ENCODE assay signal across 1 cellular context in the genomic region with DNA sequence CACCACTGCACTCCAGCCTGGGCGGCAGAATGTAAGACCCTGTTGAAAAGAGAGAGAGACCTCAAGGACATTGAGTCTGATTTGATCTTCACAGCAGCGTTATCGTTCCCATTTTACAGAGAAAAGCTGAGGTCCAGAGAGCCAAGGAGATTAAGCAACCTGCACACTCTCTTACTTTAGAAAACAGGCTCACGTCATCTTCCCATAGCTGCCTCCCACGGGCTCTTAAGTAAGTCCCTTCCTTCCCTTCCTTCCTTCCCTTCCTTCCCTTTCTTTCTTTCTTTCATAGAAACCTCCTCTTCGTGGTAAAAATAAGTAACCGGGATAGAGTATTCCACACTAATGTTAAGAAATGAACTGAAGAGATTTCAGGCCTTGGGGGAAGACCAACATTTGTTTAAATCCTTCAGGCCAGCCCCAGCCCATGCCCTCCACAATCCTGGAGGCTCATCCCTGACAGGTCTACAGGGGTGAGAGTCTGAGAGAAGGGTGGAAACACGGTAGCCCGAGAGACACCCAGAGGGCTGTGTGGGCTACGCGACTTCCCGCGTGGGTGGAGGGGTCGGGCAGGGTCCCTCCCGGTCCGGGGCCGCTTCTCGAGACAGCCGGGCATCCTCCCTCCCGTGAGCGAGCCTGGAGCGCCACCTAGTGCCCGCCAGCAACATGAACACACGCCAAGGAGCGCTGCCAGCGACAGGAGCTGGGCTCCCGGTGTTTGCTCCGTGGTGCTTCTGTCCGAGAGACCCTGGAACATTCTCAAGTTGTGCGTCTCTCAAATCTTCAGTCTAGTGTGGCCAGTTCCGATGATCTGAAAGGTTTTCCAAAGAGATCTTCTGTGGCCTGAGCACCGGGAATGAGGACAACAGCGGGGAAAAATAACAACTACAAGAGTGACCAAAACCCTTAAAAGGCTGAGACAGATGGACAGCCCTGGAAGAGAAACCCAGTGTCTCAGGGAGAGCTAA.
A peak's percentile ranks its signal among the peaks of the same experiment; 100 is the strongest.
TF ChIP-seq lines count a peak whose summit lies in the region.

No MANE protein-coding gene starts in this region.

TF ChIP-seq in HepG2, 621 proteins besides CTCF, POLR2A, EP300 and RAD21 (continued from another document and continues in another):
- 0 out of 2 replicates have a peak, but pooled peaks have one; percentile 32 for TF ChIP-seq HNRNPL (IDR thresholded peaks at IDR 0.05; ENCODE audit: low read depth, low read length)
- TF ChIP-seq SSRP1 (CRISPR knock-in tag; IDR thresholded peaks at IDR 0.05) = no peak
- TF ChIP-seq, protein P1, sequence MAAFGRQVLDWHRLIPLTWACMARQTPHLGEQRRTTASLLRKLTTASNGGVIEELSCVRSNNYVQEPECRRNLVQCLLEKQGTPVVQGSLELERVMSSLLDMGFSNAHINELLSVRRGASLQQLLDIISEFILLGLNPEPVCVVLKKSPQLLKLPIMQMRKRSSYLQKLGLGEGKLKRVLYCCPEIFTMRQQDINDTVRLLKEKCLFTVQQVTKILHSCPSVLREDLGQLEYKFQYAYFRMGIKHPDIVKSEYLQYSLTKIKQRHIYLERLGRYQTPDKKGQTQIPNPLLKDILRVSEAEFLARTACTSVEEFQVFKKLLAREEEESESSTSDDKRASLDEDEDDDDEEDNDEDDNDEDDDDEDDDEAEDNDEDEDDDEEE (CRISPR knock-in tag; IDR thresholded peaks at IDR 0.05) = 0 out of 2 replicates have a peak, but pooled peaks have one; percentile 54
- no peak for TF ChIP-seq CENPX (CRISPR knock-in tag; IDR thresholded peaks at IDR 0.05)
- TF ChIP-seq FOXC1 (CRISPR knock-in tag; IDR thresholded peaks at IDR 0.05; ENCODE audit: borderline replicate concordance) = peak; percentile 53; the same call in 1 of the 2 replicates
- no peak for TF ChIP-seq MTA3 (CRISPR knock-in tag; IDR thresholded peaks at IDR 0.05)
- no peak for TF ChIP-seq ETV6 (CRISPR knock-in tag; conservative IDR thresholded peaks at IDR 0.05)
- TF ChIP-seq KMT2B (CRISPR knock-in tag; IDR thresholded peaks at IDR 0.05) = no peak
- no peak for TF ChIP-seq IKZF1 (IDR thresholded peaks at IDR 0.05)
- TF ChIP-seq ZNF335 (CRISPR knock-in tag; IDR thresholded peaks at IDR 0.05) = 0 out of 2 replicates have a peak, but pooled peaks have one; percentile 46
- TF ChIP-seq ZNF33B (CRISPR knock-in tag; IDR thresholded peaks at IDR 0.05) = no peak
- no peak for TF ChIP-seq ZSCAN22 (CRISPR knock-in tag; IDR thresholded peaks at IDR 0.05)
- no peak for TF ChIP-seq ZNF251 (CRISPR knock-in tag; IDR thresholded peaks at IDR 0.05)
- no peak for TF ChIP-seq ZNF30 (CRISPR knock-in tag; IDR thresholded peaks at IDR 0.05)
- no peak for TF ChIP-seq ZNF256 (CRISPR knock-in tag; conservative IDR thresholded peaks at IDR 0.05)
- TF ChIP-seq XRCC5 (optimal IDR thresholded peaks at IDR 0.05; ENCODE audit: low read length) = peak; percentile 90
- no peak for TF ChIP-seq KAT8 (CRISPR knock-in tag; IDR thresholded peaks at IDR 0.05)
- TF ChIP-seq ATF1 (CRISPR knock-in tag; IDR thresholded peaks at IDR 0.05) = no peak
- no peak for TF ChIP-seq TFAP4 (IDR thresholded peaks at IDR 0.05; ENCODE audit: borderline replicate concordance, low read depth)
- peak; percentile 75; the same call in 1 of the 2 replicates for TF ChIP-seq NRL (CRISPR knock-in tag; IDR thresholded peaks at IDR 0.05; ENCODE audit: borderline replicate concordance)
- no peak for TF ChIP-seq BRCA1 (CRISPR knock-in tag; IDR thresholded peaks at IDR 0.05)
- no peak for TF ChIP-seq PRDM10 (CRISPR knock-in tag; IDR thresholded peaks at IDR 0.05; ENCODE audit: low read depth)
- no peak for TF ChIP-seq ZNF441 (CRISPR knock-in tag; IDR thresholded peaks at IDR 0.05; ENCODE audit: borderline replicate concordance)
- TF ChIP-seq CSRNP1 (CRISPR knock-in tag; IDR thresholded peaks at IDR 0.05) = no peak
- TF ChIP-seq KDM1A (CRISPR knock-in tag; IDR thresholded peaks at IDR 0.05) = no peak
- peak; percentile 78 for TF ChIP-seq SRY (CRISPR knock-in tag; IDR thresholded peaks at IDR 0.05)
- TF ChIP-seq KDM5B (CRISPR knock-in tag; IDR thresholded peaks at IDR 0.05; ENCODE audit: borderline replicate concordance) = peak; percentile 70; the same call in 1 of the 2 replicates
- no peak for TF ChIP-seq MBD4 (IDR thresholded peaks at IDR 0.05; ENCODE audit: borderline replicate concordance, low read length)
- TF ChIP-seq, protein P2, sequence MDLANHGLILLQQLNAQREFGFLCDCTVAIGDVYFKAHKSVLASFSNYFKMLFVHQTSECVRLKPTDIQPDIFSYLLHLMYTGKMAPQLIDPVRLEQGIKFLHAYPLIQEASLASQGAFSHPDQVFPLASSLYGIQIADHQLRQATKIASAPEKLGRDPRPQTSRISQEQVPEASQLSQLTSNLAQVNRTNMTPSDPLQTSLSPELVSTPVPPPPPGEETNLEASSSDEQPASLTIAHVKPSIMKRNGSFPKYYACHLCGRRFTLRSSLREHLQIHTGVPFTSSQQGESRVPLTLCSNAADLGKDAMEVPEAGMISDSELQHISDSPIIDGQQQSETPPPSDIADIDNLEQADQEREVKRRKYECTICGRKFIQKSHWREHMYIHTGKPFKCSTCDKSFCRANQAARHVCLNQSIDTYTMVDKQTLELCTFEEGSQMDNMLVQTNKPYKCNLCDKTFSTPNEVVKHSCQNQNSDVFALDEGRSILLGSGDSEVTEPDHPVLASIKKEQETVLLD (CRISPR knock-in tag; IDR thresholded peaks at IDR 0.05; ENCODE audit: low read depth) = no peak
- no peak for TF ChIP-seq ZFYVE20 (CRISPR knock-in tag; IDR thresholded peaks at IDR 0.05; ENCODE audit: borderline replicate concordance, low read depth)
- TF ChIP-seq HNRNPH1 (optimal IDR thresholded peaks at IDR 0.05; ENCODE audit: low read depth, low read length) = no peak
- no peak for TF ChIP-seq RFX1 (IDR thresholded peaks at IDR 0.05)
- TF ChIP-seq PHF21A (CRISPR knock-in tag; IDR thresholded peaks at IDR 0.05) = no peak; the same call in 1 of the 2 replicates
- TF ChIP-seq, protein P3, sequence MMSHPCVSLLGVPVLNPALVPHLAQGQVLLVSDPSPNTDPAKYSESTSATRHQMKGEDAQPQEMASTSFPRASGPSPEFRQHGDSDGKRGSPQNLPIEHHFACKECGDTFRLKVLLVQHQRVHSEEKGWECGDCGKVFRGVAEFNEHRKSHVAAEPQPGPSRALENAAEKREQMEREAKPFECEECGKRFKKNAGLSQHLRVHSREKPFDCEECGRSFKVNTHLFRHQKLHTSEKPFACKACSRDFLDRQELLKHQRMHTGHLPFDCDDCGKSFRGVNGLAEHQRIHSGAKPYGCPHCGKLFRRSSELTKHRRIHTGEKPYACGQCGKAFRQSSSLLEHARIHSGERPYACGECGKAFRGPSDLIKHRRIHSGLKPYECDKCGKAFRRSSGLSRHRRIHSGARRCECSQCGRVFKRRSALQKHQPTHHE (CRISPR knock-in tag; IDR thresholded peaks at IDR 0.05; ENCODE audit: borderline replicate concordance) = no peak
- TF ChIP-seq ZNF446 (CRISPR knock-in tag; IDR thresholded peaks at IDR 0.05) = no peak
- no peak for TF ChIP-seq SIN3B (IDR thresholded peaks at IDR 0.05; ENCODE audit: low read length)
- TF ChIP-seq, protein P4, sequence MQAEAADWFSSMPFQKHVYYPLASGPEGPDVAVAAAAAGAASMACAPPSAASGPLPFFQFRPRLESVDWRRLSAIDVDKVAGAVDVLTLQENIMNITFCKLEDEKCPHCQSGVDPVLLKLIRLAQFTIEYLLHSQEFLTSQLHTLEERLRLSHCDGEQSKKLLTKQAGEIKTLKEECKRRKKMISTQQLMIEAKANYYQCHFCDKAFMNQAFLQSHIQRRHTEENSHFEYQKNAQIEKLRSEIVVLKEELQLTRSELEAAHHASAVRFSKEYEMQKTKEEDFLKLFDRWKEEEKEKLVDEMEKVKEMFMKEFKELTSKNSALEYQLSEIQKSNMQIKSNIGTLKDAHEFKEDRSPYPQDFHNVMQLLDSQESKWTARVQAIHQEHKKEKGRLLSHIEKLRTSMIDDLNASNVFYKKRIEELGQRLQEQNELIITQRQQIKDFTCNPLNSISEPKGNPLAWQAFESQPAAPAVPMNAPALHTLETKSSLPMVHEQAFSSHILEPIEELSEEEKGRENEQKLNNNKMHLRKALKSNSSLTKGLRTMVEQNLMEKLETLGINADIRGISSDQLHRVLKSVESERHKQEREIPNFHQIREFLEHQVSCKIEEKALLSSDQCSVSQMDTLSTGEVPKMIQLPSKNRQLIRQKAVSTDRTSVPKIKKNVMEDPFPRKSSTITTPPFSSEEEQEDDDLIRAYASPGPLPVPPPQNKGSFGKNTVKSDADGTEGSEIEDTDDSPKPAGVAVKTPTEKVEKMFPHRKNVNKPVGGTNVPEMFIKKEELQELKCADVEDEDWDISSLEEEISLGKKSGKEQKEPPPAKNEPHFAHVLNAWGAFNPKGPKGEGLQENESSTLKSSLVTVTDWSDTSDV (CRISPR knock-in tag; IDR thresholded peaks at IDR 0.05) = no peak
- TF ChIP-seq NCOA5 (CRISPR knock-in tag; IDR thresholded peaks at IDR 0.05) = no peak
- TF ChIP-seq RNF219 (CRISPR knock-in tag; IDR thresholded peaks at IDR 0.05) = no peak
- TF ChIP-seq, protein P5, sequence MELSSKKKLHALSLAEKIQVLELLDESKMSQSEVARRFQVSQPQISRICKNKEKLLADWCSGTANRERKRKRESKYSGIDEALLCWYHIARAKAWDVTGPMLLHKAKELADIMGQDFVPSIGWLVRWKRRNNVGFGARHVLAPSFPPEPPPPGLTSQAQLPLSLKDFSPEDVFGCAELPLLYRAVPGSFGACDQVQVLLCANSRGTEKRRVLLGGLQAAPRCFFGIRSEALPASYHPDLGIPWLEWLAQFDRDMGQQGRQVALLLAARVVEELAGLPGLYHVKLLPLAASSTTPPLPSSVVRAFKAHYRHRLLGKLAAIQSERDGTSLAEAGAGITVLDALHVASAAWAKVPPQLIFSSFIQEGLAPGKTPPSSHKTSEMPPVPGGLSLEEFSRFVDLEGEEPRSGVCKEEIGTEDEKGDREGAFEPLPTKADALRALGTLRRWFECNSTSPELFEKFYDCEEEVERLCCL (CRISPR knock-in tag; IDR thresholded peaks at IDR 0.05; ENCODE audit: borderline replicate concordance) = no peak
- TF ChIP-seq SRSF9 (IDR thresholded peaks at IDR 0.05; ENCODE audit: borderline replicate concordance, insufficient read depth, low read depth, low read length, poor library complexity, severe bottlenecking) = no peak
- TF ChIP-seq ZBTB1 (CRISPR knock-in tag; IDR thresholded peaks at IDR 0.05; ENCODE audit: borderline replicate concordance) = no peak
- no peak for TF ChIP-seq GTF3A (CRISPR knock-in tag; conservative IDR thresholded peaks at IDR 0.05)
- no peak for TF ChIP-seq PHF5A (CRISPR knock-in tag; IDR thresholded peaks at IDR 0.05; ENCODE audit: low read depth, unreplicated experiment)
- no peak for TF ChIP-seq ATRX (CRISPR knock-in tag; IDR thresholded peaks at IDR 0.05; ENCODE audit: borderline replicate concordance)
